In genomic region chr2:62529758-62530157, GRCh38 we compare ENCODE assay signal across 21 cellular contexts. TPM values are rescaled to one million over a fixed set of nuclear protein-coding genes. Genes with fewer than 3 reads are reported as not detected.
DNase-seq lines count a peak whose midpoint lies in the region; TF ChIP-seq lines count a peak whose summit lies in the region.
"Had no signal": no experiment of that assay in that cellular context is flagged by ENCODE, and none has a peak within 500 bp of the region (broad histone marks: within the 10 kb centered on the region; RNA-seq: fewer than 3 reads in every experiment).

No MANE protein-coding gene starts in this region.

- no peak overlapping the region for H3K27ac ChIP-seq in HEK293 (ENCODE audit: extremely low read depth, low read depth, low read length)
- no peak overlapping the region for H3K27ac ChIP-seq in CD8-positive, alpha-beta memory T cell (ENCODE audit: low read depth, low read length)
- H3K27ac ChIP-seq: BLaER1 treated with 17β-estradiol and CSF1 and Interleukin-3, amounts not matched to agents 10 nM and 100 nM; HL-60 had no signal

- H3K27ac Mint-ChIP-seq in CD8-positive, alpha-beta memory T cell: no peak overlapping the region
- H3K27ac Mint-ChIP-seq: CD8-positive, alpha-beta T cell; HFFc6; T-helper 2 cell treated with Interferon-gamma antibody and Interleukin-4, amounts not matched to agents 5 μg/mL and 100 μg/mL, for 36 hours had no signal

- no peaks in the 10 kb centered on the region; the same call in 1 of the 2 replicates for H3K4me1 ChIP-seq in HEK293 (ENCODE audit: control insufficient read depth, insufficient read depth, low read length)
- H3K4me1 ChIP-seq in CD8-positive, alpha-beta memory T cell (ENCODE audit: insufficient read depth, low read length): no peaks in the 10 kb centered on the region
- H3K4me1 ChIP-seq: BLaER1 treated with 17β-estradiol and CSF1 and Interleukin-3, amounts not matched to agents 10 nM and 100 nM had no signal

- no peak overlapping the region for H3K4me3 Mint-ChIP-seq in CD8-positive, alpha-beta memory T cell
- H3K4me3 Mint-ChIP-seq: CD8-positive, alpha-beta T cell; HFFc6; T-helper 2 cell treated with Interferon-gamma antibody and Interleukin-4, amounts not matched to agents 5 μg/mL and 100 μg/mL, for 36 hours had no signal

- no peak overlapping the region for H3K4me3 ChIP-seq in HEK293 (ENCODE audit: low read depth, low read length)
- no peak overlapping the region for H3K4me3 ChIP-seq in epithelial cell of esophagus (ENCODE audit: low read length)
- H3K4me3 ChIP-seq in CD8-positive, alpha-beta memory T cell (ENCODE audit: low read length): no peak overlapping the region
- H3K4me3 ChIP-seq: BLaER1 treated with 17β-estradiol and CSF1 and Interleukin-3, amounts not matched to agents 10 nM and 100 nM had no signal

- peak; percentile 40 to 72 for DNase-seq in NCI-H2081 (lab: John Stamatoyannopoulos, UW)
- peak; percentile 48 for DNase-seq in NCI-H524 treated with DMSO at 0.1 percent for 48 hours (lab: John Stamatoyannopoulos, UW)
- peak; percentile 20 for DNase-seq in epithelial cell of esophagus (ENCODE audit: low read depth)
- no peak for DNase-seq in CD8-positive, alpha-beta memory T cell
- DNase-seq in NCI-H2029 treated with DMSO at 0.1 percent for 48 hours (lab: John Stamatoyannopoulos, UW): no peak
- no peak for DNase-seq in NOMO-1 (lab: John Stamatoyannopoulos, UW; ENCODE audit: unreplicated experiment in 2 of 2)
- DNase-seq: CD8-positive, alpha-beta T cell; HFFc6; IMR-90; NCI-H1694 treated with DMSO at 0.1 percent for 48 hours; NCI-H2171 treated with DMSO at 0.1 percent for 48 hours; NCI-H510A; NK-92 treated with Interleukin-12 subunit alpha and Interleukin-12 subunit beta, amount 100 ng/mL, for 24 hours; OCI-M1; RPMI8226; SHP77 treated with DMSO at 0.1 percent for 48 hours; SK-N-SH had no signal

- H3K4me1 Mint-ChIP-seq in CD8-positive, alpha-beta memory T cell: no peaks in the 10 kb centered on the region

- no peak for TF ChIP-seq CTCF in HEK293 (tag by site-specific recombination; IDR thresholded peaks at IDR 0.05)
- no peak for TF ChIP-seq CTCF in epithelial cell of esophagus (IDR thresholded peaks at IDR 0.05; ENCODE audit: insufficient read depth, low read depth, low read length, missing control alignments)

- H3K9me3 ChIP-seq in HEK293 (ENCODE audit: control insufficient read depth, insufficient read depth, low read depth, low read length): no peaks in the 10 kb centered on the region
- H3K9me3 ChIP-seq in CD8-positive, alpha-beta memory T cell (ENCODE audit: low read length): no peaks in the 10 kb centered on the region
- H3K9me3 ChIP-seq: SK-N-SH had no signal

- peaks cover 8 to 17% (median 11%) of the 10 kb centered on the region in 5 donors for H3K9me3 Mint-ChIP-seq in CD8-positive, alpha-beta memory T cell
- H3K9me3 Mint-ChIP-seq: T-helper 2 cell treated with Interferon-gamma antibody and Interleukin-4, amounts not matched to agents 5 μg/mL and 100 μg/mL, for 36 hours had no signal

- H3K36me3 Mint-ChIP-seq in CD8-positive, alpha-beta memory T cell: peaks cover 0 to 3% (median 0%) of the 10 kb centered on the region in 3 donors
- H3K36me3 Mint-ChIP-seq: CD8-positive, alpha-beta T cell had no signal

- H3K36me3 ChIP-seq in HEK293 (ENCODE audit: control insufficient read depth in 2 of 2, insufficient read depth in 1 of 2, low read length in 2 of 2): no peaks in the 10 kb centered on the region
- no peaks in the 10 kb centered on the region for H3K36me3 ChIP-seq in CD8-positive, alpha-beta memory T cell (ENCODE audit: insufficient read depth, low read length)
- H3K36me3 ChIP-seq: BLaER1 treated with 17β-estradiol and CSF1 and Interleukin-3, amounts not matched to agents 10 nM and 100 nM had no signal

- POLR2A ChIA-PET in HEK293 (lab: Yijun Ruan, JAX): no interaction called here
- POLR2A ChIA-PET in CD8-positive, alpha-beta memory T cell (lab: Charles Lee): no interaction called here

- CTCF ChIA-PET in HEK293 (lab: Yijun Ruan, JAX): interaction anchor here (0.6 to 1.7 kb wide), 3 partner anchors 9 to 1254 kb away, joined by 3 to 5 read pairs (median 3); no protein-coding TSS in a partner anchor
- CTCF ChIA-PET in CD8-positive, alpha-beta memory T cell (lab: Charles Lee): no interaction called here

- no peaks in the 10 kb centered on the region for H3K27me3 ChIP-seq in CD8-positive, alpha-beta memory T cell (ENCODE audit: insufficient read depth, low read length, poor library complexity, severe bottlenecking)
- H3K27me3 ChIP-seq: BLaER1 treated with 17β-estradiol and CSF1 and Interleukin-3, amounts not matched to agents 10 nM and 100 nM had no signal

- H3K27me3 Mint-ChIP-seq in CD8-positive, alpha-beta memory T cell: peaks cover 18 to 71% of the 10 kb centered on the region in 2 donors

TF ChIP-seq in HEK293, 187 proteins besides CTCF, POLR2A, EP300 and RAD21:
- peak; percentile 45; the same call in 1 of the 2 replicates for TF ChIP-seq ZNF843 (tag by site-specific recombination; IDR thresholded peaks at IDR 0.05)
- no peak for TF ChIP-seq ZNF518A (tag by site-specific recombination; conservative IDR thresholded peaks at IDR 0.05; ENCODE audit: low read depth)
- peak; percentile 81 for TF ChIP-seq WT1 (tag by site-specific recombination; IDR thresholded peaks at IDR 0.05)
- peak; percentile 69 for TF ChIP-seq PRDM6 (tag by site-specific recombination; IDR thresholded peaks at IDR 0.05)
- peak; percentile 67 for TF ChIP-seq FEZF1 (tag by site-specific recombination; IDR thresholded peaks at IDR 0.05)

RNA-seq across cellular contexts. Expression of gene TMEM17, which starts 23.8 kb away (rescaled TPM):
- under 1 TPM; 0.35 to 0.84 TPM for total RNA-seq in CD8-positive, alpha-beta memory T cell
- not detected for polyA plus RNA-seq in CD8-positive, alpha-beta memory T cell
- total RNA-seq: CD8-positive, alpha-beta T cell had no signal

Comparison
In these comparisons a context has a peak if more than half of its experiments do, and no peak if none do; other contexts are left out.
1. DNase-seq: peak in NCI-H2081 (2 of 2), NCI-H524 treated with DMSO at 0.1 percent for 48 hours (single experiment) and epithelial cell of esophagus (single experiment); none in CD8-positive, alpha-beta memory T cell (0 of 5), NCI-H2029 treated with DMSO at 0.1 percent for 48 hours (single experiment) and NOMO-1 (0 of 2).